Comparison of ENCODE assay signal across 29 cellular contexts in the genomic region with DNA sequence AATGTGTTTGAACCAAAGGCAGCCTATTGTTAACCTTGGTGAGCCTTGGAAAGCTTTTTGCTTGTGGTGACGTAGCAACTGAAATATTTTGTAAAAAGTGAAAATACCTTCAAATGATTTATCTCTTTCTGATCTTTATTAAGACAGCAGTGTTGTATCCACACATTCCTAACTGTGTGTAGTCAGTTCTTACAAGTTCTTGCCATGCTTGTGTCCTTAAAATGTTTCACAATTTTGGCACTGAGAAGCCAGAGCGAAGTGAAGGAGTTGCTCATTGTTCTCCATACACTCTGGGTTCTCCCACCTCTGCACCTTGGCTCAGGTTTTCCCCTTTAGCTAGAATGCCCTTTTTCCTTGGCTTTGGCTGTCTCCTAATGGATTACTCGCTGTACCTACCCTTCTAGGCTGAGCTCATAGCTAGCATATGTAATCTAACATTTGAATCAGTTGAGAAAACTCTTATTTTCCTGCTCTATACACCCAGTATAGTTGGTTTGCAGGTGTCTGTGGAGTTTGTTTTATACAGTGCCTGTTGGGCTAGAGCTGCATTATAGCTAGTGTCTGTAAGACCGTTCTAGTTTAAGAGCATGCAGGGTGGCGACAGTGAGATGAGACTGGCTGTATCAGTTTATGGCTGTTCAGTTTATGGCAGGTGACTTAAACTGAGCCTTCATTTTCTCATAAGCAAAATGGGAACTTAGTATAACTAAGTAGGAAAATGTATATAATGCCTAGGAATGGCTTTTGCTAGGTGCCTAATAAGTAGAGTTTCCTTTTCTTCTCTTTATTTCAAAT.
"Had no signal": no experiment of that assay in that cellular context is flagged by ENCODE, and none has a peak within 500 bp of the region (broad histone marks: within the 10 kb centered on the region; RNA-seq: fewer than 3 reads in every experiment).

No MANE protein-coding gene starts in this region.

- ATAC-seq: activated CD8-positive, alpha-beta T cell treated with anti-CD3 and anti-CD28 coated beads, Interleukin-2, amount 10 ng/mL, durations not matched to agents 7 days and 5 days; activated naive CD4-positive, alpha-beta T cell treated with anti-CD3 and anti-CD28 coated beads, Interleukin-2, amount 50 U/mL, for 72 hours; left lobe of liver; sciatic nerve; stimulated activated memory B cell treated with anti-CD40 and anti-IgM and Interleukin-4, amounts not matched to agents 10 μg/mL and 1 μg/mL and 100 μg/mL, for 72 hours had no signal

- H3K27ac Mint-ChIP-seq: activated CD8-positive, alpha-beta T cell treated with anti-CD3 and anti-CD28 coated beads, Interleukin-2, amount 10 ng/mL, durations not matched to agents 7 days and 5 days; activated naive CD4-positive, alpha-beta T cell treated with anti-CD3 and anti-CD28 coated beads, Interleukin-2, amount 50 U/mL, for 72 hours; activated T-helper 1 cell treated with anti-CD3 and anti-CD28 coated beads, Interleukin-12 subunit alpha, Interleukin-12 subunit beta, Interleukin-2, Interleukin-4 antibody, amounts not matched to agents 30 ng/mL and 10 ng/mL and 1 ng/mL, durations not matched to agents 14 hours and 24 hours and 36 hours; dendritic cell treated with granulocyte-macrophage colony-stimulating factor and Interleukin-4, amounts not matched to agents 40 ng/mL and 50 ng/mL, for 4 days; stimulated activated memory B cell treated with anti-CD40 and anti-IgM and Interleukin-4, amounts not matched to agents 10 μg/mL and 1 μg/mL and 100 μg/mL, for 72 hours had no signal

- H3K36me3 Mint-ChIP-seq: activated naive CD4-positive, alpha-beta T cell treated with anti-CD3 and anti-CD28 coated beads, Interleukin-2, amount 50 U/mL, for 72 hours; stimulated activated memory B cell treated with anti-CD40 and anti-IgM and Interleukin-4, amounts not matched to agents 10 μg/mL and 1 μg/mL and 100 μg/mL, for 72 hours had no signal

- H3K4me2 ChIP-seq: smooth muscle cell had no signal

- H3K4me3 ChIP-seq: esophagus muscularis mucosa, smooth muscle cell, stomach, suprapubic skin, transverse colon, uterus had no signal

- DNase-seq: activated CD4-positive, alpha-beta T cell treated with anti-CD3 and anti-CD28 coated beads for 1 hour; activated CD4-positive, alpha-beta T cell treated with anti-CD3 and anti-CD28 coated beads, Interleukin-2, amount 50 U/mL, for 1 hour; activated CD8-positive, alpha-beta T cell treated with anti-CD3 and anti-CD28 coated beads, Interleukin-2, amount 10 ng/mL, durations not matched to agents 7 days and 5 days; activated gamma-delta T cell treated with Interleukin-2 at 50 U/mL for 16 hours; aorta; caudate nucleus; effector CD8-positive, alpha-beta T cell; kidney; midbrain; nucleus accumbens; stimulated activated CD4-positive, alpha-beta T cell treated with anti-CD3 and anti-CD28 coated beads, Interleukin-15, amount 100 ng/mL, for 24 hours; stomach; T-helper 1 cell; transverse colon; uterus; WERI-Rb-1 had no signal

- H3K27ac ChIP-seq: esophagus muscularis mucosa, stomach, suprapubic skin, transverse colon, uterus, WERI-Rb-1 had no signal

- H3K27me3 Mint-ChIP-seq: brain had no signal

- H3K36me3 ChIP-seq: esophagus muscularis mucosa, stomach, suprapubic skin, transverse colon, uterus, WERI-Rb-1 had no signal

- H3K27me3 ChIP-seq: esophagus muscularis mucosa, stomach, suprapubic skin, transverse colon, uterus had no signal

- H3K4me3 Mint-ChIP-seq: activated CD8-positive, alpha-beta T cell treated with anti-CD3 and anti-CD28 coated beads, Interleukin-2, amount 10 ng/mL, durations not matched to agents 7 days and 5 days; activated T-helper 1 cell treated with anti-CD3 and anti-CD28 coated beads, Interleukin-12 subunit alpha, Interleukin-12 subunit beta, Interleukin-2, Interleukin-4 antibody, amounts not matched to agents 30 ng/mL and 10 ng/mL and 1 ng/mL, durations not matched to agents 14 hours and 24 hours and 36 hours; dendritic cell treated with granulocyte-macrophage colony-stimulating factor and Interleukin-4, amounts not matched to agents 40 ng/mL and 50 ng/mL, for 4 days; nephron; stimulated activated memory B cell treated with anti-CD40 and anti-IgM and Interleukin-4, amounts not matched to agents 10 μg/mL and 1 μg/mL and 100 μg/mL, for 72 hours had no signal

- H3K9me3 Mint-ChIP-seq: activated naive CD4-positive, alpha-beta T cell treated with anti-CD3 and anti-CD28 coated beads, Interleukin-2, amount 50 U/mL, for 72 hours; activated T-helper 1 cell treated with anti-CD3 and anti-CD28 coated beads, Interleukin-12 subunit alpha, Interleukin-12 subunit beta, Interleukin-2, Interleukin-4 antibody, amounts not matched to agents 30 ng/mL and 10 ng/mL and 1 ng/mL, durations not matched to agents 14 hours and 24 hours and 36 hours; brain; dendritic cell treated with granulocyte-macrophage colony-stimulating factor and Interleukin-4, amounts not matched to agents 40 ng/mL and 50 ng/mL, for 4 days; nephron; stimulated activated memory B cell treated with anti-CD40 and anti-IgM and Interleukin-4, amounts not matched to agents 10 μg/mL and 1 μg/mL and 100 μg/mL, for 72 hours had no signal

- H3K9me3 ChIP-seq: esophagus muscularis mucosa, stomach, suprapubic skin, transverse colon, uterus had no signal

- FAIRE-seq: endothelial cell of umbilical vein, kidney, TTC549 had no signal
